ENCODE assay signal across 3 cellular contexts in genomic region chr13:24802074-24802473, GRCh38.
TF ChIP-seq lines count a peak whose summit lies in the region.

No MANE protein-coding gene starts in this region.

TF ChIP-seq in SK-N-SH, 30 proteins besides CTCF, POLR2A, EP300 and RAD21 (continued from another document and continues in another):
- TF ChIP-seq FOXM1 (IDR thresholded peaks at IDR 0.05; ENCODE audit: low read depth) = no peak
- no peak for TF ChIP-seq USF2 (IDR thresholded peaks at IDR 0.05; ENCODE audit: borderline replicate concordance, low read depth, low read length)
- no peak for TF ChIP-seq NRF1 (IDR thresholded peaks at IDR 0.05; ENCODE audit: low read depth, low read length)
- TF ChIP-seq RCOR1 (IDR thresholded peaks at IDR 0.05; ENCODE audit: low read length) = no peak
- no peak for TF ChIP-seq GATA2 (CRISPR knock-in tag; IDR thresholded peaks at IDR 0.05)
- TF ChIP-seq CHD2 (IDR thresholded peaks at IDR 0.05; ENCODE audit: low read length, partially characterized antibody) = no peak
- TF ChIP-seq PBX3 (IDR thresholded peaks at IDR 0.05) = no peak
- TF ChIP-seq RFX5 (IDR thresholded peaks at IDR 0.05; ENCODE audit: low read length) = no peak
- TF ChIP-seq REST (IDR thresholded peaks at IDR 0.05; ENCODE audit: low read depth, low read length) = no peak
- TF ChIP-seq ZBTB33 (IDR thresholded peaks at IDR 0.05; ENCODE audit: borderline replicate concordance, low read depth) = no peak

TF ChIP-seq in SK-N-SH treated with all-trans-retinoic acid at 6 μM for 48 hours, 23 proteins besides CTCF, POLR2A, EP300 and RAD21 (continued from another document):
- TF ChIP-seq CREB5 (CRISPR knock-in tag; IDR thresholded peaks at IDR 0.05; ENCODE audit: low read depth) (no peak), SNAI2 (CRISPR knock-in tag; IDR thresholded peaks at IDR 0.05) (no peak), CSDC2 (CRISPR knock-in tag; IDR thresholded peaks at IDR 0.05) (no peak), TSHZ2 (CRISPR knock-in tag; IDR thresholded peaks at IDR 0.05) (no peak), ZFP30 (CRISPR knock-in tag; IDR thresholded peaks at IDR 0.05) (no peak), ZFP3 (CRISPR knock-in tag; IDR thresholded peaks at IDR 0.05) (no peak), ZNF70 (CRISPR knock-in tag; IDR thresholded peaks at IDR 0.05) (no peak), POU6F1 (CRISPR knock-in tag; IDR thresholded peaks at IDR 0.05; ENCODE audit: borderline replicate concordance, low read depth) (no peak), PPARA (CRISPR knock-in tag; IDR thresholded peaks at IDR 0.05; ENCODE audit: borderline replicate concordance) (no peak), RARB (CRISPR knock-in tag; IDR thresholded peaks at IDR 0.05) (no peak), ARNTL (CRISPR knock-in tag; IDR thresholded peaks at IDR 0.05; ENCODE audit: borderline replicate concordance, low read depth) (no peak), OSR1 (CRISPR knock-in tag; IDR thresholded peaks at IDR 0.05) (no peak), ZC3H10 (CRISPR knock-in tag; IDR thresholded peaks at IDR 0.05) (no peak), CSRNP3 (CRISPR knock-in tag; IDR thresholded peaks at IDR 0.05) (no peak), BACH2 (CRISPR knock-in tag; IDR thresholded peaks at IDR 0.05; ENCODE audit: borderline replicate concordance) (no peak), ESRRG (CRISPR knock-in tag; IDR thresholded peaks at IDR 0.05) (no peak), TCF4 (CRISPR knock-in tag; IDR thresholded peaks at IDR 0.05; ENCODE audit: borderline replicate concordance) (no peak)

TF ChIP-seq in K562, 482 proteins besides CTCF, POLR2A, EP300 and RAD21 (continued from another document):
- TF ChIP-seq TSHZ1 (CRISPR knock-in tag; IDR thresholded peaks at IDR 0.05) (no peak), RCOR1 (IDR thresholded peaks at IDR 0.05; ENCODE audit: borderline replicate concordance in 1 of 2, low read depth in 2 of 2, low read length in 2 of 2) (no peak), ELF2 (CRISPR knock-in tag; IDR thresholded peaks at IDR 0.05) (no peak), ZBTB11 (CRISPR knock-in tag; IDR thresholded peaks at IDR 0.05) (no peak), ATF1 (CRISPR knock-in tag; IDR thresholded peaks at IDR 0.05) (no peak), ATF1 (tag; IDR thresholded peaks at IDR 0.05) (no peak), RNF2 (IDR thresholded peaks at IDR 0.05) (no peak), EZH2 (IDR thresholded peaks at IDR 0.05; ENCODE audit: borderline replicate concordance, low read depth, low read length) (no peak)
